In the genomic region with DNA sequence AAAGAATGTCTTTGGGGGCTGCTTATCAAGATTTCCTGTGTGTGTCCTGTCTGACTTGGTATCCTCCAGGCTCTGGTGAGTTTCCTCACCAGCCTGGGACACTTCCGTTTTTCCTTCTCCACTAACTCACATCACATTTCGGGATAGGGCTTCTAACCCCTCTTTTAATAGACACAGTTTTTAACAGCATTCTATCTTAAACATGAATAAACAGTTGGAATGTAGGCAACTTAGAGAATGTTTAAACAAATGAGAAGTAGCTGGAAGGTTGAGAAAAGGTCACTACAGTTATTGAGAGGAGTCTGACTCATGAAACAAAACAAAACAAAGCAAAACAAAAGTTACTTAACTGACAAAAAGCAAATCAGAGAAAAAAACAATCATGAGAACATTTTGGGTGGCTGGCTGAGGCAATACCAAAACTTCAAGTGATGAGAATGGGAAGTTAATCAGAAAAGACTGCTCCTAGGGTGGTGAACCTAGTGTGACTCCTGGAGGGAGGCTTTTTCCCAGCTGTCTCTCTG, we compare ENCODE assay signal across 10 cellular contexts.
DNase-seq lines count a peak whose midpoint lies in the region; ATAC-seq, FAIRE-seq and TF ChIP-seq lines count a peak whose summit lies in the region.
"Had no signal": no experiment of that assay in that cellular context is flagged by ENCODE, and none has a peak within 500 bp of the region (broad histone marks: within the 10 kb centered on the region; RNA-seq: fewer than 3 reads in every experiment).

No MANE protein-coding gene starts in this region.

- DNase-seq in GM12891 (ENCODE audit: insufficient read length, low spot score) (no peak), OCI-M1 (lab: John Stamatoyannopoulos, UW) (peak; percentile 85), fibroblast of mammary gland (ENCODE audit: low read depth) (peak; percentile 91), sigmoid colon (no peak), SK-N-DZ (ENCODE audit: low spot score) (no peak), HPDE6-E6E7 (ENCODE audit: extremely low spot score) (no peak)
- no peak for DNase-seq in stimulated activated CD4-positive, alpha-beta T cell treated with anti-CD3 and anti-CD28 coated beads, Interleukin-15, amount 100 ng/mL, for 24 hours
- DNase-seq: activated CD8-positive, alpha-beta memory T cell treated with anti-CD3 and anti-CD28 coated beads for 24 hours; occipital lobe had no signal

- peaks cover 0 to 31% (median 25%) of the 10 kb centered on the region in 4 donors for H3K4me1 ChIP-seq in sigmoid colon

- no peak for ATAC-seq in GM19452 (IDR thresholded peaks at IDR 0.05; ENCODE audit: unreplicated experiment)

- TF ChIP-seq POLR2A in GM12891 (IDR thresholded peaks at IDR 0.05; ENCODE audit: low read depth, low read length) = no peak
- TF ChIP-seq POLR2A in sigmoid colon (IDR thresholded peaks at IDR 0.05) = no peak

- H3K4me3 ChIP-seq in fibroblast of mammary gland (ENCODE audit: control insufficient read depth, low read depth, low read length) (no peak overlapping the region), sigmoid colon (no peak overlapping the region)

- intact Hi-C loops in sigmoid colon (cut with DNase I) = no loop called here

- TF ChIP-seq CTCF in fibroblast of mammary gland (conservative IDR thresholded peaks at IDR 0.05; ENCODE audit: control insufficient read depth, insufficient read depth, low read depth, low read length) = no peak
- TF ChIP-seq CTCF in sigmoid colon (IDR thresholded peaks at IDR 0.05) = no peak

- no peaks in the 10 kb centered on the region for H3K9me3 ChIP-seq in sigmoid colon

- H3K36me3 ChIP-seq in sigmoid colon = no peaks in the 10 kb centered on the region

- peak overlapping the region; percentile 18 to 55 (median 37) for H3K27ac ChIP-seq in sigmoid colon

- WGBS in sigmoid colon, 2 donors = 58 to 74% methylated on average over 2 of the region's 2 CpGs

- peak; percentile 45 for FAIRE-seq in GM12891 (lab: Jason Lieb, UNC)

- no peaks in the 10 kb centered on the region for H3K27me3 ChIP-seq in sigmoid colon

- no peak for TF ChIP-seq EP300 in sigmoid colon (IDR thresholded peaks at IDR 0.05)

TF ChIP-seq in GM12891, 5 proteins besides CTCF, POLR2A, EP300 and RAD21:
- TF ChIP-seq PAX5 (IDR thresholded peaks at IDR 0.05; ENCODE audit: insufficient read depth, low read length, severe bottlenecking) (no peak), SPI1 (IDR thresholded peaks at IDR 0.05; ENCODE audit: low read depth, low read length) (0 out of 2 replicates have a peak, but pooled peaks have one; percentile 10)

Comparison
In these comparisons a context has a peak if more than half of its experiments do, and no peak if none do; other contexts are left out.
1. DNase-seq: peak in OCI-M1 (single experiment) and fibroblast of mammary gland (single experiment); none in GM12891 (single experiment), sigmoid colon (single experiment), SK-N-DZ (single experiment), stimulated activated CD4-positive, alpha-beta T cell treated with anti-CD3 and anti-CD28 coated beads, Interleukin-15, amount 100 ng/mL, for 24 hours (single experiment) and HPDE6-E6E7 (single experiment).